Comparison of ENCODE assay signal across 9 cellular contexts in genomic region chr2:213149332-213149875, GRCh38. TPM values are rescaled to one million over a fixed set of nuclear protein-coding genes. Genes with fewer than 3 reads are reported as not detected.
DNase-seq lines count a peak whose midpoint lies in the region; ATAC-seq, FAIRE-seq and TF ChIP-seq lines count a peak whose summit lies in the region.
"Had no signal": no experiment of that assay in that cellular context is flagged by ENCODE, and none has a peak within 500 bp of the region (broad histone marks: within the 10 kb centered on the region; RNA-seq: fewer than 3 reads in every experiment).

No MANE protein-coding gene starts in this region.

- TF ChIP-seq CTCF in VCaP (conservative IDR thresholded peaks at IDR 0.05) (no peak), smooth muscle cell (IDR thresholded peaks at IDR 0.05; ENCODE audit: borderline replicate concordance, insufficient read depth, poor library complexity, severe bottlenecking) (no peak)

- H2AFZ ChIP-seq in smooth muscle cell (ENCODE audit: low read depth): peak overlapping the region; percentile 88

- peak overlapping the region; percentile 80 for H3K4me3 ChIP-seq in right cardiac atrium (ENCODE audit: low read length)
- peak overlapping the region; percentile 99 for H3K4me3 ChIP-seq in smooth muscle cell

- ATAC-seq in right cardiac atrium: no peak

- intact Hi-C loops in right cardiac atrium (cut with DNase I): no loop called here

- no peak for DNase-seq in H54 (ENCODE audit: insufficient read length, low spot score)
- DNase-seq in right cardiac atrium: no peak
- DNase-seq in smooth muscle cell (lab: John Stamatoyannopoulos, UW; ENCODE audit: unreplicated experiment): no peak
- DNase-seq in stimulated activated CD4-positive, alpha-beta T cell treated with anti-CD3 and anti-CD28 coated beads, Interleukin-4, amount 100 ng/mL, for 4 hours: no peak
- no peak for DNase-seq in DMS114 treated with DMSO at 0.1 percent for 48 hours (lab: John Stamatoyannopoulos, UW; ENCODE audit: unreplicated experiment)
- DNase-seq in erythroblast (lab: John Stamatoyannopoulos, UW): no peak
- DNase-seq in anterior cingulate cortex (lab: John Stamatoyannopoulos, UW): no peak

- no peaks in the 10 kb centered on the region for H4K20me1 ChIP-seq in smooth muscle cell (ENCODE audit: low read depth)

- H3K36me3 ChIP-seq in smooth muscle cell (ENCODE audit: low read depth): no peaks in the 10 kb centered on the region

- H3K4me2 ChIP-seq in smooth muscle cell: peak overlapping the region; percentile 93

- TF ChIP-seq POLR2A in H54 (IDR thresholded peaks at IDR 0.05; ENCODE audit: low read depth, low read length) (no peak), erythroblast (IDR thresholded peaks at IDR 0.05; ENCODE audit: low read length) (no peak)

- peak; percentile 58 for FAIRE-seq in H54 (lab: Jason Lieb, UNC)
- FAIRE-seq: islet of Langerhans had no signal

- 46% methylated on average over 3 of the region's 3 CpGs for WGBS in right cardiac atrium
- 70% methylated on average over 3 of the region's 3 CpGs for WGBS in smooth muscle cell (ENCODE audit: low lambda C conversion rate)

- H3K27me3 ChIP-seq in right cardiac atrium (ENCODE audit: control insufficient read depth, insufficient read depth) (no peaks in the 10 kb centered on the region), smooth muscle cell (ENCODE audit: low read depth) (no peaks in the 10 kb centered on the region)

- H3K9me3 ChIP-seq in right cardiac atrium (ENCODE audit: control insufficient read depth, low read length) (no peaks in the 10 kb centered on the region), smooth muscle cell (replicated peaks; ENCODE audit: low read depth) (no peaks in the 10 kb centered on the region)

- no peaks in the 10 kb centered on the region for H3K79me2 ChIP-seq in smooth muscle cell (ENCODE audit: low read depth)

- H3K4me1 ChIP-seq in right cardiac atrium (ENCODE audit: control insufficient read depth, insufficient read depth, low read length): no peaks in the 10 kb centered on the region
- H3K4me1 ChIP-seq in smooth muscle cell (ENCODE audit: low read depth): peaks cover 20% of the 10 kb centered on the region

- peak overlapping the region; percentile 88 for H3K27ac ChIP-seq in VCaP
- no peak overlapping the region for H3K27ac ChIP-seq in right cardiac atrium (ENCODE audit: low read length)
- no peak overlapping the region for H3K27ac ChIP-seq in smooth muscle cell (ENCODE audit: low read depth)

- peaks cover 15% of the 10 kb centered on the region for H3F3A ChIP-seq in smooth muscle cell (ENCODE audit: low read depth)

- no peak overlapping the region for H3K9ac ChIP-seq in smooth muscle cell (ENCODE audit: low read depth)

RNA-seq across cellular contexts. Expression of gene IKZF2, which starts 2.0 kb away (rescaled TPM):
- total RNA-seq in right cardiac atrium (1 to 10 TPM; 5.8 to 8.1 (median 6.9) TPM), smooth muscle cell (12.5 and 16.5 TPM in 2 replicates)
- polyA plus RNA-seq in right cardiac atrium (1.0 TPM), smooth muscle cell (0.69 and 1.2 TPM in 2 replicates)
